In the genomic region with DNA sequence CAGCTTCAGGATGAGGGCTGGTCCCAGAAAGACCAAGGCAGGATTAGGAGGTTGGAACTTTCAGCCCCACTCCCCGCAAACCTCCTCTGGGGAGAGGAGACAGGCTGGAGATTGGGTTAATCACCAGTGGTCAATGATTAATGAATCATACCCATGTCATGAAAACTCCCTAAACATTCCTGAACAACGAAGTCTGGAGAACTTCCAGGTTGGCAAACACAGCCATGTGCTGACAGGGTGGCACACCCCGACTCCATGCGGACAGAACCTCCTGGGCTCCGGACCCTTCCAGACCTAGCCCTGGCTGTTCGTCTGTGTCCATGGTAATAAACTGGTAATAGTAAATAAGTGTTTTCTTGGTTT, we compare ENCODE assay signal across 10 cellular contexts.
A peak's percentile ranks its signal among the peaks of the same experiment; 100 is the strongest.
DNase-seq lines count a peak whose midpoint lies in the region; ATAC-seq and TF ChIP-seq lines count a peak whose summit lies in the region.
"Had no signal": no experiment of that assay in that cellular context is flagged by ENCODE, and none has a peak within 500 bp of the region (broad histone marks: within the 10 kb centered on the region; RNA-seq: fewer than 3 reads in every experiment).

No MANE protein-coding gene starts in this region.

- H3K4me1 ChIP-seq in testis, result no peaks in the 10 kb centered on the region
- no peaks in the 10 kb centered on the region for H3K4me1 ChIP-seq in CD8-positive, alpha-beta memory T cell (ENCODE audit: insufficient read depth, low read length)

- POLR2A ChIA-PET in CD8-positive, alpha-beta memory T cell (lab: Charles Lee), result no interaction called here
- POLR2A ChIA-PET in activated CD4-positive, alpha-beta memory T cell treated with anti-CD3 and anti-CD28 coated beads for 36 hours (lab: Charles Lee), result no interaction called here

- H3K9me3 ChIP-seq in testis, result no peaks in the 10 kb centered on the region
- no peaks in the 10 kb centered on the region for H3K9me3 ChIP-seq in CD8-positive, alpha-beta memory T cell (ENCODE audit: low read length)

- no peak for TF ChIP-seq CTCF in astrocyte of the spinal cord (IDR thresholded peaks at IDR 0.05; ENCODE audit: low read depth, low read length)
- TF ChIP-seq CTCF in testis (IDR thresholded peaks at IDR 0.05), result no peak

- peak; percentile 87 for DNase-seq in HPDE6-E6E7 (ENCODE audit: extremely low spot score)
- DNase-seq in astrocyte of the spinal cord (ENCODE audit: low read depth, low spot score), result peak; percentile 79
- peak; percentile 98 for DNase-seq in kidney tubule cell (ENCODE audit: low spot score)
- peak; percentile 25 for DNase-seq in testis
- DNase-seq in CD8-positive, alpha-beta memory T cell, result no peak
- DNase-seq in activated T-cell treated with anti-CD3 and anti-CD28 coated beads, Interleukin-2, amount 50 U/mL, for 48 hours, result no peak
- DNase-seq in activated CD4-positive, alpha-beta memory T cell treated with anti-CD3 and anti-CD28 coated beads for 36 hours, result no peak
- DNase-seq: NCI-H1930 had no signal

- no peaks in the 10 kb centered on the region for H3K4me1 Mint-ChIP-seq in CD8-positive, alpha-beta memory T cell
- H3K4me1 Mint-ChIP-seq in activated CD4-positive, alpha-beta memory T cell treated with anti-CD3 and anti-CD28 coated beads for 36 hours (ENCODE audit: low read depth), result no peaks in the 10 kb centered on the region

- peaks cover 14 to 19% of the 10 kb centered on the region in 2 donors for H3K27me3 Mint-ChIP-seq in CD8-positive, alpha-beta memory T cell
- peaks cover 21% of the 10 kb centered on the region for H3K27me3 Mint-ChIP-seq in activated CD4-positive, alpha-beta memory T cell treated with anti-CD3 and anti-CD28 coated beads for 36 hours

- ATAC-seq in HG03469 (IDR thresholded peaks at IDR 0.05; ENCODE audit: unreplicated experiment), result no peak

- no peaks in the 10 kb centered on the region for H3K36me3 ChIP-seq in testis (ENCODE audit: low read depth, missing control alignments)
- H3K36me3 ChIP-seq in CD8-positive, alpha-beta memory T cell (ENCODE audit: insufficient read depth, low read length), result no peaks in the 10 kb centered on the region

- in situ Hi-C loops in astrocyte of the spinal cord (cut with HindIII; ENCODE audit: low sequenced_read_pairs), result no loop called here

- no peak overlapping the region for H3K4me3 Mint-ChIP-seq in CD8-positive, alpha-beta memory T cell
- no peak overlapping the region for H3K4me3 Mint-ChIP-seq in activated CD4-positive, alpha-beta memory T cell treated with anti-CD3 and anti-CD28 coated beads for 36 hours
- H3K4me3 Mint-ChIP-seq: dendritic cell treated with granulocyte-macrophage colony-stimulating factor and Interleukin-4, amounts not matched to agents 40 ng/mL and 50 ng/mL, for 4 days had no signal

- H3K4me3 ChIP-seq in astrocyte of the spinal cord (ENCODE audit: low read depth, low read length) (no peak overlapping the region), testis (no peak overlapping the region)
- no peak overlapping the region for H3K4me3 ChIP-seq in CD8-positive, alpha-beta memory T cell (ENCODE audit: low read length)

- no peak overlapping the region for H3K27ac Mint-ChIP-seq in CD8-positive, alpha-beta memory T cell
- H3K27ac Mint-ChIP-seq in activated CD4-positive, alpha-beta memory T cell treated with anti-CD3 and anti-CD28 coated beads for 36 hours, result no peak overlapping the region
- H3K27ac Mint-ChIP-seq: dendritic cell treated with granulocyte-macrophage colony-stimulating factor and Interleukin-4, amounts not matched to agents 40 ng/mL and 50 ng/mL, for 4 days had no signal

- TF ChIP-seq POLR2A in testis (IDR thresholded peaks at IDR 0.05), result no peak

- intact Hi-C loops in testis (cut with DNase I; ENCODE audit: low total_unique reads), result no loop called here
- intact Hi-C loops in activated CD4-positive, alpha-beta memory T cell treated with anti-CD3 and anti-CD28 coated beads for 36 hours (cut with micrococcal nuclease), result no loop called here

- no peaks in the 10 kb centered on the region for H3K36me3 Mint-ChIP-seq in CD8-positive, alpha-beta memory T cell
- H3K36me3 Mint-ChIP-seq in activated CD4-positive, alpha-beta memory T cell treated with anti-CD3 and anti-CD28 coated beads for 36 hours, result no peaks in the 10 kb centered on the region

- CTCF ChIA-PET in CD8-positive, alpha-beta memory T cell (lab: Charles Lee), result no interaction called here
- CTCF ChIA-PET in activated CD4-positive, alpha-beta memory T cell treated with anti-CD3 and anti-CD28 coated beads for 36 hours (lab: Charles Lee), result no interaction called here

- H3K27ac ChIP-seq in testis, result no peak overlapping the region
- no peak overlapping the region for H3K27ac ChIP-seq in CD8-positive, alpha-beta memory T cell (ENCODE audit: low read depth, low read length)

- 58 to 60% methylated on average over 5 to 6 of the region's 6 CpGs for WGBS in testis, 2 donors

- H3K9me3 Mint-ChIP-seq in CD8-positive, alpha-beta memory T cell, result peaks cover 0 to 13% (median 3%) of the 10 kb centered on the region in 5 donors
- no peaks in the 10 kb centered on the region for H3K9me3 Mint-ChIP-seq in activated CD4-positive, alpha-beta memory T cell treated with anti-CD3 and anti-CD28 coated beads for 36 hours
- H3K9me3 Mint-ChIP-seq: dendritic cell treated with granulocyte-macrophage colony-stimulating factor and Interleukin-4, amounts not matched to agents 40 ng/mL and 50 ng/mL, for 4 days had no signal

- no peaks in the 10 kb centered on the region for H3K27me3 ChIP-seq in testis
- H3K27me3 ChIP-seq in CD8-positive, alpha-beta memory T cell (ENCODE audit: insufficient read depth, low read length, poor library complexity, severe bottlenecking), result no peaks in the 10 kb centered on the region

Comparison
In these comparisons a context has a peak if more than half of its experiments do, and no peak if none do; other contexts are left out.
1. DNase-seq: peak in HPDE6-E6E7 (single experiment), astrocyte of the spinal cord (single experiment), kidney tubule cell (single experiment) and testis (single experiment); none in CD8-positive, alpha-beta memory T cell (0 of 5), activated T-cell treated with anti-CD3 and anti-CD28 coated beads, Interleukin-2, amount 50 U/mL, for 48 hours (0 of 2) and activated CD4-positive, alpha-beta memory T cell treated with anti-CD3 and anti-CD28 coated beads for 36 hours (single experiment).